In the genomic region with DNA sequence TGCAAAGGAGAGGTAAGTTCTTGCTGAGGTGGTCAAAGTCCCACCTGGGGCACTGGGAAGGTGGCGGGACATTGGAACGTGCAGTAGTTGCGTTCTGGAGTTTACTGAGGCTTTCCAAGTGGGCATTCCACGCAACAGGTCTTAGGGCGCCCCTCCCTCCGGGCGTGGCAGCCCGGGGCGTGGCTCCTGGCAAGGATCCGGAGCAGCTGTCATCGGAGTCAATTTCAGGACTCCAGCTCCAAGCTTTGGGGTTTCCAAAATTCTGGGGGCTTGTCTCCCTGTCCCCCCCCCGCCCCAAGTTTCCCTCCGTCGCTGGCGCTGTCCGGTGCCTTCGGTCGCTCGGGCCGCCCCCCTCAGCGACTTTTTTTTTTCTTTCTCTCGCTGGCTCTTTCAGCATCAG, we compare ENCODE assay signal across 8 cellular contexts. TPM values are rescaled to one million over a fixed set of nuclear protein-coding genes. Genes with fewer than 3 reads are reported as not detected.
DNase-seq lines count a peak whose midpoint lies in the region; ATAC-seq and TF ChIP-seq lines count a peak whose summit lies in the region.

No MANE protein-coding gene starts in this region.

- H3K4me3 ChIP-seq in ACC112 (ENCODE audit: low read depth, low read length) (peak overlapping the region; percentile 96), SK-N-MC (peak overlapping the region; percentile 92), foreskin fibroblast (ENCODE audit: low read depth in 1 of 2, low read length in 2 of 2) (peak overlapping the region; percentile 69 to 87), sigmoid colon (peak overlapping the region; percentile 66 to 96 (median 80))

- DNase-seq in SK-N-MC (ENCODE audit: low read depth, low spot score), result no peak
- peak in 1 of 2 donors; percentile 8 for DNase-seq in foreskin fibroblast
- DNase-seq in sigmoid colon, result no peak
- no peak for DNase-seq in MV-4-11 (lab: John Stamatoyannopoulos, UW)
- DNase-seq in stimulated activated CD4-positive, alpha-beta T cell treated with anti-CD3 and anti-CD28 coated beads, Interleukin-1b, Interleukin-23, amount 100 ng/mL, for 48 hours, result no peak

- peak overlapping the region; percentile 57 for H3K9ac ChIP-seq in SK-N-MC (ENCODE audit: insufficient read length)

- H3K79me2 ChIP-seq in ACC112 (ENCODE audit: control insufficient read depth, insufficient read depth, low read length, unreplicated experiment), result no peaks in the 10 kb centered on the region

- H3K9me3 ChIP-seq in SK-N-MC (ENCODE audit: low read depth, low read length) (no peaks in the 10 kb centered on the region), sigmoid colon (no peaks in the 10 kb centered on the region)

- no peak overlapping the region for H2AFZ ChIP-seq in ACC112 (ENCODE audit: low read length, unreplicated experiment)

- H3K27me3 ChIP-seq in ACC112 (ENCODE audit: insufficient read depth, low read length) (peaks cover 9% of the 10 kb centered on the region), sigmoid colon (peaks cover 9 to 25% (median 22%) of the 10 kb centered on the region in 3 donors)

- ATAC-seq in GM21529 (IDR thresholded peaks at IDR 0.05; ENCODE audit: unreplicated experiment), result peak; percentile 6
- no peak for ATAC-seq in GM18861 (IDR thresholded peaks at IDR 0.05; ENCODE audit: unreplicated experiment)

- H3K36me3 ChIP-seq in ACC112 (ENCODE audit: insufficient read depth, low read length), result no peaks in the 10 kb centered on the region
- H3K36me3 ChIP-seq in SK-N-MC (ENCODE audit: insufficient read depth, low read length), result no peaks in the 10 kb centered on the region
- H3K36me3 ChIP-seq in sigmoid colon, result peaks cover 0 to 1% (median 0%) of the 10 kb centered on the region in 4 donors

- TF ChIP-seq EP300 in sigmoid colon (IDR thresholded peaks at IDR 0.05), result no peak

- H3K4me1 ChIP-seq in ACC112 (ENCODE audit: control insufficient read depth, insufficient read depth, low read length, unreplicated experiment) (peaks cover 4% of the 10 kb centered on the region), sigmoid colon (peaks cover 0 to 35% (median 23%) of the 10 kb centered on the region in 4 donors)

- H3K27ac ChIP-seq in ACC112 (ENCODE audit: low read depth, low read length) (no peak overlapping the region), SK-N-MC (no peak overlapping the region), sigmoid colon (peak overlapping the region; percentile 88 to 89 (median 88))

- 2 to 4% methylated on average over 22 of the region's 22 CpGs for WGBS in sigmoid colon, 2 donors

- TF ChIP-seq CTCF in foreskin fibroblast (IDR thresholded peaks at IDR 0.05; ENCODE audit: low read depth, low read length) (no peak), sigmoid colon (IDR thresholded peaks at IDR 0.05) (no peak)

- TF ChIP-seq POLR2A in sigmoid colon (IDR thresholded peaks at IDR 0.05), result no peak

- intact Hi-C loops in sigmoid colon (cut with DNase I), result loop anchor here (2.0 to 5.0 kb wide), 2 partner anchors 44 to 258 kb away; a partner anchor contains a TSS

RNA-seq across cellular contexts. Expression of a gene that starts 43.1 kb away (rescaled TPM):
- total RNA-seq in sigmoid colon, result 10 to 100 TPM; 55.9 to 80.1 (median 62.8) TPM
- 10 to 100 TPM; 30.8 to 34.7 (median 34.2) TPM for polyA plus RNA-seq in sigmoid colon

Comparison
In these comparisons a context has a peak if more than half of its experiments do, and no peak if none do; other contexts are left out.
1. H3K27ac ChIP-seq: peak in sigmoid colon (4 of 4); none in ACC112 (single experiment) and SK-N-MC (single experiment).
2. Peak in every context shown above with its lines, with median percentiles within 50 percentile points of each other: H3K4me3 ChIP-seq.